29 cellular contexts compared by ENCODE assay signal in genomic region chr2:177676636-177677035, GRCh38.
"Had no signal": no experiment of that assay in that cellular context is flagged by ENCODE, and none has a peak within 500 bp of the region (broad histone marks: within the 10 kb centered on the region; RNA-seq: fewer than 3 reads in every experiment).

No MANE protein-coding gene starts in this region.

- H3K4me3 Mint-ChIP-seq: activated CD4-positive, alpha-beta memory T cell treated with anti-CD3 and anti-CD28 coated beads for 36 hours; activated CD4-positive, alpha-beta T cell treated with anti-CD3 and anti-CD28 coated beads for 36 hours; activated CD4-positive, alpha-beta T cell treated with anti-CD3 and anti-CD28 coated beads, Interleukin-2, amount 10 ng/mL, durations not matched to agents 24 days and 14 days; activated CD8-positive, alpha-beta memory T cell treated with anti-CD3 and anti-CD28 coated beads, Interleukin-2, amount 10 ng/mL, durations not matched to agents 7 days and 5 days; activated CD8-positive, alpha-beta T cell treated with anti-CD3 and anti-CD28 coated beads, Interleukin-2, amount 10 ng/mL, durations not matched to agents 7 days and 5 days; activated naive CD4-positive, alpha-beta T cell treated with anti-CD3 and anti-CD28 coated beads for 36 hours; activated naive CD4-positive, alpha-beta T cell treated with anti-CD3 and anti-CD28 coated beads, Interleukin-2, amount 50 U/mL, for 24 hours; activated naive CD8-positive, alpha-beta T cell treated with anti-CD3 and anti-CD28 coated beads for 36 hours; activated naive CD8-positive, alpha-beta T cell treated with anti-CD3 and anti-CD28 coated beads, Interleukin-2, amount 50 U/mL, for 24 hours; activated T-helper 1 cell treated with anti-CD3 and anti-CD28 coated beads, Interleukin-12 subunit alpha, Interleukin-12 subunit beta, Interleukin-2, Interleukin-4 antibody, amounts not matched to agents 30 ng/mL and 10 ng/mL and 1 ng/mL, durations not matched to agents 14 hours and 24 hours and 36 hours had no signal

- H3K27me3 ChIP-seq: adrenal gland, body of pancreas had no signal

- H3K36me3 Mint-ChIP-seq: activated CD4-positive, alpha-beta memory T cell treated with anti-CD3 and anti-CD28 coated beads for 36 hours; activated CD8-positive, alpha-beta memory T cell treated with anti-CD3 and anti-CD28 coated beads, Interleukin-2, amount 10 ng/mL, durations not matched to agents 7 days and 5 days; activated naive CD4-positive, alpha-beta T cell treated with anti-CD3 and anti-CD28 coated beads, Interleukin-2, amount 50 U/mL, for 24 hours; activated naive CD8-positive, alpha-beta T cell treated with anti-CD3 and anti-CD28 coated beads for 36 hours had no signal

- ATAC-seq: activated CD4-positive, alpha-beta T cell treated with anti-CD3 and anti-CD28 coated beads for 36 hours; activated CD8-positive, alpha-beta memory T cell treated with anti-CD3 and anti-CD28 coated beads, Interleukin-2, amount 10 ng/mL, durations not matched to agents 7 days and 5 days; activated CD8-positive, alpha-beta T cell treated with anti-CD3 and anti-CD28 coated beads, Interleukin-2, amount 10 ng/mL, durations not matched to agents 7 days and 5 days; activated naive CD8-positive, alpha-beta T cell treated with anti-CD3 and anti-CD28 coated beads, Interleukin-2, amount 50 U/mL, for 24 hours; body of pancreas; esophagus mucosa had no signal

- H3K9me3 ChIP-seq: adrenal gland, body of pancreas had no signal

- H3K27ac Mint-ChIP-seq: activated CD4-positive, alpha-beta memory T cell treated with anti-CD3 and anti-CD28 coated beads for 36 hours; activated CD4-positive, alpha-beta T cell treated with anti-CD3 and anti-CD28 coated beads for 36 hours; activated CD4-positive, alpha-beta T cell treated with anti-CD3 and anti-CD28 coated beads, Interleukin-2, amount 10 ng/mL, durations not matched to agents 24 days and 14 days; activated CD8-positive, alpha-beta memory T cell treated with anti-CD3 and anti-CD28 coated beads, Interleukin-2, amount 10 ng/mL, durations not matched to agents 7 days and 5 days; activated CD8-positive, alpha-beta T cell treated with anti-CD3 and anti-CD28 coated beads, Interleukin-2, amount 10 ng/mL, durations not matched to agents 7 days and 5 days; activated naive CD4-positive, alpha-beta T cell treated with anti-CD3 and anti-CD28 coated beads for 36 hours; activated naive CD4-positive, alpha-beta T cell treated with anti-CD3 and anti-CD28 coated beads, Interleukin-2, amount 50 U/mL, for 24 hours; activated naive CD8-positive, alpha-beta T cell treated with anti-CD3 and anti-CD28 coated beads for 36 hours; activated naive CD8-positive, alpha-beta T cell treated with anti-CD3 and anti-CD28 coated beads, Interleukin-2, amount 50 U/mL, for 24 hours; activated T-helper 1 cell treated with anti-CD3 and anti-CD28 coated beads, Interleukin-12 subunit alpha, Interleukin-12 subunit beta, Interleukin-2, Interleukin-4 antibody, amounts not matched to agents 30 ng/mL and 10 ng/mL and 1 ng/mL, durations not matched to agents 14 hours and 24 hours and 36 hours; activated T-helper 2 cell treated with anti-CD3 and anti-CD28 coated beads, Interferon-gamma antibody, Interleukin-2, Interleukin-4, amounts not matched to agents 10 μg/mL and 5 μg/mL and 100 μg/mL, durations not matched to agents 14 hours and 24 hours and 36 hours had no signal

- H3K4me3 ChIP-seq: adrenal gland, body of pancreas had no signal

- H3K4me1 Mint-ChIP-seq: activated CD4-positive, alpha-beta T cell treated with anti-CD3 and anti-CD28 coated beads for 36 hours; activated CD8-positive, alpha-beta memory T cell treated with anti-CD3 and anti-CD28 coated beads, Interleukin-2, amount 10 ng/mL, durations not matched to agents 7 days and 5 days; activated naive CD4-positive, alpha-beta T cell treated with anti-CD3 and anti-CD28 coated beads, Interleukin-2, amount 50 U/mL, for 24 hours; activated naive CD8-positive, alpha-beta T cell treated with anti-CD3 and anti-CD28 coated beads for 36 hours; activated naive CD8-positive, alpha-beta T cell treated with anti-CD3 and anti-CD28 coated beads, Interleukin-2, amount 50 U/mL, for 24 hours had no signal

- H3K9me3 Mint-ChIP-seq: activated CD4-positive, alpha-beta memory T cell treated with anti-CD3 and anti-CD28 coated beads for 36 hours; activated CD4-positive, alpha-beta T cell treated with anti-CD3 and anti-CD28 coated beads, Interleukin-2, amount 10 ng/mL, durations not matched to agents 24 days and 14 days; activated naive CD4-positive, alpha-beta T cell treated with anti-CD3 and anti-CD28 coated beads for 36 hours; activated naive CD4-positive, alpha-beta T cell treated with anti-CD3 and anti-CD28 coated beads, Interleukin-2, amount 50 U/mL, for 24 hours; activated naive CD8-positive, alpha-beta T cell treated with anti-CD3 and anti-CD28 coated beads for 36 hours; activated naive CD8-positive, alpha-beta T cell treated with anti-CD3 and anti-CD28 coated beads, Interleukin-2, amount 50 U/mL, for 24 hours; activated T-helper 1 cell treated with anti-CD3 and anti-CD28 coated beads, Interleukin-12 subunit alpha, Interleukin-12 subunit beta, Interleukin-2, Interleukin-4 antibody, amounts not matched to agents 30 ng/mL and 10 ng/mL and 1 ng/mL, durations not matched to agents 14 hours and 24 hours and 36 hours; activated T-helper 2 cell treated with anti-CD3 and anti-CD28 coated beads, Interferon-gamma antibody, Interleukin-2, Interleukin-4, amounts not matched to agents 10 μg/mL and 5 μg/mL and 100 μg/mL, durations not matched to agents 14 hours and 24 hours and 36 hours had no signal

- H3K27ac ChIP-seq: adrenal gland, body of pancreas had no signal

- DNase-seq: activated CD4-positive, alpha-beta memory T cell treated with anti-CD3 and anti-CD28 coated beads for 36 hours; activated CD4-positive, alpha-beta T cell treated with anti-CD3 and anti-CD28 coated beads for 36 hours; activated CD4-positive, alpha-beta T cell treated with anti-CD3 and anti-CD28 coated beads, Interleukin-2, amount 10 ng/mL, durations not matched to agents 24 days and 14 days; activated CD4-positive, CD25-positive, alpha-beta regulatory T cell; activated CD4-positive, CD25-positive, alpha-beta regulatory T cell treated with anti-CD3 and anti-CD28 coated beads, Interleukin-2, amount 50 U/mL, for 72 hours; activated CD8-positive, alpha-beta memory T cell treated with anti-CD3 and anti-CD28 coated beads, Interleukin-2, amount 10 ng/mL, durations not matched to agents 7 days and 5 days; activated CD8-positive, alpha-beta memory T cell treated with anti-CD3 and anti-CD28 coated beads, Interleukin-2, amount 50 U/mL, for 4 hours; activated CD8-positive, alpha-beta T cell treated with anti-CD3 and anti-CD28 coated beads, Interleukin-2, amount 10 ng/mL, durations not matched to agents 7 days and 5 days; activated effector memory CD4-positive, alpha-beta T cell treated with anti-CD3 and anti-CD28 coated beads, Interleukin-2, amount 50 U/mL, for 16 hours; activated naive CD4-positive, alpha-beta T cell treated with anti-CD3 and anti-CD28 coated beads for 36 hours; activated naive CD8-positive, alpha-beta T cell treated with anti-CD3 and anti-CD28 coated beads for 36 hours; activated naive CD8-positive, alpha-beta T cell treated with anti-CD3 and anti-CD28 coated beads, Interleukin-2, amount 50 U/mL, for 24 hours; activated T-cell treated with anti-CD3 and anti-CD28 coated beads, Interleukin-2, amount 50 U/mL, for 1 hour; activated T-cell treated with anti-CD3 and anti-CD28 coated beads, Interleukin-2, amount 50 U/mL, for 48 hours; adrenal gland; amygdala; aorta; body of pancreas; caudate nucleus; cortex of kidney; dermis blood vessel endothelial cell; effector CD8-positive, alpha-beta T cell; foreskin fibroblast; head of caudate nucleus; T-helper 2 cell had no signal

- H3K36me3 ChIP-seq: adrenal gland had no signal

- H3K4me1 ChIP-seq: body of pancreas had no signal
